ENCODE assay signal across 1 cellular context in genomic region chr1:63010898-63011660, GRCh38.
TF ChIP-seq lines count a peak whose summit lies in the region.

No MANE protein-coding gene starts in this region.

TF ChIP-seq in GM23338, 12 proteins besides CTCF, POLR2A, EP300 and RAD21 (continued from another document):
- TF ChIP-seq REST (IDR thresholded peaks at IDR 0.05; ENCODE audit: unreplicated experiment), result no peak
- TF ChIP-seq STAT1 (IDR thresholded peaks at IDR 0.05; ENCODE audit: unreplicated experiment), result no peak
- no peak for TF ChIP-seq EZH2phosphoT487 (IDR thresholded peaks at IDR 0.05; ENCODE audit: unreplicated experiment)
- no peak for TF ChIP-seq CREB1 (CRISPR knock-in tag; IDR thresholded peaks at IDR 0.05; ENCODE audit: low read depth)
- TF ChIP-seq EZH2 (IDR thresholded peaks at IDR 0.05; ENCODE audit: low read depth, unreplicated experiment), result no peak
- no peak for TF ChIP-seq ZNF114 (CRISPR knock-in tag; IDR thresholded peaks at IDR 0.05)
- TF ChIP-seq NANOG (IDR thresholded peaks at IDR 0.05; ENCODE audit: borderline replicate concordance), result no peak
- TF ChIP-seq POLR2AphosphoS5 (IDR thresholded peaks at IDR 0.05; ENCODE audit: low read depth), result no peak
